Comparison of ENCODE assay signal across 24 cellular contexts in the genomic region with DNA sequence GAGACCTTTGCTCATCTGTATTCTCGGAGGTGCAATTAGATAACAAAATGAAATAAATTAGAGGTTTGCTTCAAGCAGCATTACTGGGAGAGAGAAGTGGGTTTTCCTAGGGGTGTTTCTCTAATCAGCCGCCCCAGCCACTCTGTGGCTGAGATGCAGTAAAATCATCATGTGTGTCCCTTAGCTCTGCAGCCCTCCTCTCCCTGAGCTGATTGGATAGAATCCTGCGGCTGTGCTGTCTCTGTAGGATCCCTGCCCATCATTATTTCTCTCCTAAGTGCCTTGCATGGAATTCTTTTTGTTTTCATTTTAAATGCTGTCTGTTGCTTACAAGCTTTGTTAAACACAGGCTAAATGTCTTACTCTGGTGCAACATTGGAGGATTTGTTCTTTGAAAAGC.
"Had no signal": no experiment of that assay in that cellular context is flagged by ENCODE, and none has a peak within 500 bp of the region (broad histone marks: within the 10 kb centered on the region; RNA-seq: fewer than 3 reads in every experiment).

No MANE protein-coding gene starts in this region.

- H3K4me3 Mint-ChIP-seq: activated CD4-positive, alpha-beta T cell treated with anti-CD3 and anti-CD28 coated beads, Interleukin-2, amount 10 ng/mL, durations not matched to agents 7 days and 5 days; activated CD8-positive, alpha-beta T cell treated with anti-CD3 and anti-CD28 coated beads, Interleukin-2, amount 10 ng/mL, durations not matched to agents 7 days and 5 days; activated T-cell treated with anti-CD3 and anti-CD28 coated beads, Interleukin-2, amount 50 U/mL, for 24 hours had no signal

- H3K27ac Mint-ChIP-seq: activated CD4-positive, alpha-beta T cell treated with anti-CD3 and anti-CD28 coated beads, Interleukin-2, amount 10 ng/mL, durations not matched to agents 7 days and 5 days; activated CD8-positive, alpha-beta T cell treated with anti-CD3 and anti-CD28 coated beads, Interleukin-2, amount 10 ng/mL, durations not matched to agents 7 days and 5 days; activated naive CD4-positive, alpha-beta T cell treated with anti-CD3 and anti-CD28 coated beads, Interleukin-2, amount 50 U/mL, for 72 hours; activated T-cell treated with anti-CD3 and anti-CD28 coated beads, Interleukin-2, amount 50 U/mL, for 24 hours; activated T-helper 2 cell treated with anti-CD3 and anti-CD28 coated beads, Interferon-gamma antibody, Interleukin-2, Interleukin-4, amounts not matched to agents 10 μg/mL and 5 μg/mL and 100 μg/mL, durations not matched to agents 14 hours and 24 hours and 36 hours had no signal

- H3K27me3 ChIP-seq: adrenal gland, body of pancreas, colonic mucosa had no signal

- DNase-seq: activated CD4-positive, alpha-beta T cell treated with anti-CD3 and anti-CD28 coated beads, Interleukin-2, amount 10 ng/mL, durations not matched to agents 7 days and 5 days; activated CD4-positive, alpha-beta T cell treated with anti-CD3 and anti-CD28 coated beads, Interleukin-2, amount 50 U/mL, for 48 hours; activated CD8-positive, alpha-beta T cell treated with anti-CD3 and anti-CD28 coated beads, Interleukin-2, amount 10 ng/mL, durations not matched to agents 7 days and 5 days; activated gamma-delta T cell; activated naive CD4-positive, alpha-beta T cell treated with Interleukin-2 at 50 U/mL for 16 hours; activated T-cell treated with anti-CD3 and anti-CD28 coated beads, Interleukin-2, amount 50 U/mL, for 24 hours; adrenal gland; body of pancreas; colonic mucosa; Karpas-422; NCI-H1105; NCI-H1417 treated with DMSO at 0.1 percent for 48 hours; NCI-H1694; NCI-H1930; NCI-H2081 treated with DMSO at 0.1 percent for 48 hours; NCI-H2171; NCI-H226; NCI-H446 treated with DMSO at 0.1 percent for 48 hours; PC-9; Right ventricle myocardium superior; T1000; WERI-Rb-1 had no signal

- H3K4me3 ChIP-seq: adrenal gland, body of pancreas, colonic mucosa, PC-9 had no signal

- H3K4me1 Mint-ChIP-seq: activated CD4-positive, alpha-beta T cell treated with anti-CD3 and anti-CD28 coated beads, Interleukin-2, amount 10 ng/mL, durations not matched to agents 7 days and 5 days had no signal

- H3K36me3 ChIP-seq: adrenal gland, colonic mucosa had no signal

- ATAC-seq: activated CD8-positive, alpha-beta T cell treated with anti-CD3 and anti-CD28 coated beads, Interleukin-2, amount 10 ng/mL, durations not matched to agents 7 days and 5 days; activated naive CD4-positive, alpha-beta T cell treated with anti-CD3 and anti-CD28 coated beads, Interleukin-2, amount 50 U/mL, for 72 hours; body of pancreas had no signal

- H3K27me3 Mint-ChIP-seq: activated CD4-positive, alpha-beta T cell treated with anti-CD3 and anti-CD28 coated beads, Interleukin-2, amount 10 ng/mL, durations not matched to agents 7 days and 5 days; activated T-cell treated with anti-CD3 and anti-CD28 coated beads, Interleukin-2, amount 50 U/mL, for 24 hours had no signal

- H3K4me1 ChIP-seq: adrenal gland, body of pancreas, colonic mucosa had no signal

- H3K9me3 ChIP-seq: adrenal gland, body of pancreas, colonic mucosa had no signal
